Comparison of ENCODE assay signal across 1 cellular context in the genomic region with DNA sequence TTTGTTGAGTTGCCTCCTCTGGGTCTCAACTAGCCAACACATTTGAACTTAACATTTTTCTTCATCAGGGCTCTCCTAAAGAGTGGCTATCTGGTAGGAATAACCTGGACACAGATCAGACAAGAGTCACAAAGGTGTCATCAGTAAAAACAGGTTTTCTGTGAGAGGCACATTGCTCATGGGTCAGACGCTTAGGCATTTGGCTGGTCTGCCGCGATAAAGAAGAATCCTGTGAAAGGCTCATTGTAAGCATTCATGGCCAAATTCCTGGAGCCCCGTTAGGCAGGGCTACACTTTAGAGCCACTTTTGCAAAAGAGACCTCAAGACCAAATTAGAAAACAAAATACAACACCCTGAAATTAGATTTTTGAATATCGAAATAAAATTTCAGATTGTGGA.
TF ChIP-seq lines count a peak whose summit lies in the region.

No MANE protein-coding gene starts in this region.

TF ChIP-seq in WTC11, 78 proteins besides CTCF, POLR2A, EP300 and RAD21 (continued from another document):
- TF ChIP-seq, protein P1, sequence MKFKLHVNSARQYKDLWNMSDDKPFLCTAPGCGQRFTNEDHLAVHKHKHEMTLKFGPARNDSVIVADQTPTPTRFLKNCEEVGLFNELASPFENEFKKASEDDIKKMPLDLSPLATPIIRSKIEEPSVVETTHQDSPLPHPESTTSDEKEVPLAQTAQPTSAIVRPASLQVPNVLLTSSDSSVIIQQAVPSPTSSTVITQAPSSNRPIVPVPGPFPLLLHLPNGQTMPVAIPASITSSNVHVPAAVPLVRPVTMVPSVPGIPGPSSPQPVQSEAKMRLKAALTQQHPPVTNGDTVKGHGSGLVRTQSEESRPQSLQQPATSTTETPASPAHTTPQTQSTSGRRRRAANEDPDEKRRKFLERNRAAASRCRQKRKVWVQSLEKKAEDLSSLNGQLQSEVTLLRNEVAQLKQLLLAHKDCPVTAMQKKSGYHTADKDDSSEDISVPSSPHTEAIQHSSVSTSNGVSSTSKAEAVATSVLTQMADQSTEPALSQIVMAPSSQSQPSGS (CRISPR knock-in tag; IDR thresholded peaks at IDR 0.05; ENCODE audit: borderline replicate concordance, low read depth): no peak
- TF ChIP-seq, protein P2, sequence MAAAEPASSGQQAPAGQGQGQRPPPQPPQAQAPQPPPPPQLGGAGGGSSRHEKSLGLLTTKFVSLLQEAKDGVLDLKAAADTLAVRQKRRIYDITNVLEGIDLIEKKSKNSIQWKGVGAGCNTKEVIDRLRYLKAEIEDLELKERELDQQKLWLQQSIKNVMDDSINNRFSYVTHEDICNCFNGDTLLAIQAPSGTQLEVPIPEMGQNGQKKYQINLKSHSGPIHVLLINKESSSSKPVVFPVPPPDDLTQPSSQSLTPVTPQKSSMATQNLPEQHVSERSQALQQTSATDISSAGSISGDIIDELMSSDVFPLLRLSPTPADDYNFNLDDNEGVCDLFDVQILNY (CRISPR knock-in tag; IDR thresholded peaks at IDR 0.05): no peak
- TF ChIP-seq, protein P3, sequence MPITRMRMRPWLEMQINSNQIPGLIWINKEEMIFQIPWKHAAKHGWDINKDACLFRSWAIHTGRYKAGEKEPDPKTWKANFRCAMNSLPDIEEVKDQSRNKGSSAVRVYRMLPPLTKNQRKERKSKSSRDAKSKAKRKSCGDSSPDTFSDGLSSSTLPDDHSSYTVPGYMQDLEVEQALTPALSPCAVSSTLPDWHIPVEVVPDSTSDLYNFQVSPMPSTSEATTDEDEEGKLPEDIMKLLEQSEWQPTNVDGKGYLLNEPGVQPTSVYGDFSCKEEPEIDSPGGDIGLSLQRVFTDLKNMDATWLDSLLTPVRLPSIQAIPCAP (CRISPR knock-in tag; IDR thresholded peaks at IDR 0.05): no peak
- TF ChIP-seq, protein P4, sequence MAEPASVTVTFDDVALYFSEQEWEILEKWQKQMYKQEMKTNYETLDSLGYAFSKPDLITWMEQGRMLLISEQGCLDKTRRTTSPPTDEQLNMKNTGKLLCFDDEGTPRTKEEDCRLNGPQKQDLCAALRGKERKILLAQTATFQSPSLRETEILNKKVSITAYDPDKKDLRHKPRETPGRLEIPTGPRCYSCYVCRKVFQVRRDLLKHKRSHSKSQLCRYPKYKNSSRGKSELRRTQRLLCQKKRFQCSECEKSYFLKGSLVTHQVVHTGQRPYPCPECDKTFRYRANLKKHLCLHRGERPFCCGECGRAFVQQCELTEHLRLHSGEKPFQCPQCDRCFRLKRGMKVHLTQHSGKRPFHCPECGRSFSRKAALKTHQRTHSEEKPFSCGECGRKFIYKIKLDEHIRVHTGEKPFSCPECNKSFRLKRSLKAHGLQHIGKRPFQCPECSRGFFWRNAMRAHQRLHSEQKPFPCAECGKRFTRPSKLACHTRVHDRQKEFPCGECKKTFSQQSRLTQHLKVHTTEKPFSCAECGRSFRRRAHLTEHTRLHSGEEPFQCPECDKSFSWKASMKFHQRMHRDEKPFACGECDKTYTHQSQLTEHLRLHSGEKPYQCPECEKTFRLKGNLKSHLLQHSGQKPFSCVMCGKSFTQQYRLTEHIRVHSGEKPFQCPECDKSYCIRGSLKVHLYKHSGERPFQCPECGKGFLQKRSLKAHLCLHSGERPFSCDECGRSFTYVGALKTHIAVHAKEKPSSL (CRISPR knock-in tag; conservative IDR thresholded peaks at IDR 0.05): no peak
- TF ChIP-seq PRRX2 (CRISPR knock-in tag; IDR thresholded peaks at IDR 0.05) (no peak), TEAD1 (CRISPR knock-in tag; IDR thresholded peaks at IDR 0.05) (no peak), RORB (CRISPR knock-in tag; IDR thresholded peaks at IDR 0.05) (no peak), CREB1 (CRISPR knock-in tag; IDR thresholded peaks at IDR 0.05) (no peak), ZNF396 (CRISPR knock-in tag; IDR thresholded peaks at IDR 0.05; ENCODE audit: borderline replicate concordance) (no peak), GTF2I (CRISPR knock-in tag; conservative IDR thresholded peaks at IDR 0.05) (no peak), GRHL2 (CRISPR knock-in tag; IDR thresholded peaks at IDR 0.05; ENCODE audit: insufficient replicate concordance, severe bottlenecking) (no peak), TEAD4 (CRISPR knock-in tag; IDR thresholded peaks at IDR 0.05) (no peak)
- TF ChIP-seq, protein P5, sequence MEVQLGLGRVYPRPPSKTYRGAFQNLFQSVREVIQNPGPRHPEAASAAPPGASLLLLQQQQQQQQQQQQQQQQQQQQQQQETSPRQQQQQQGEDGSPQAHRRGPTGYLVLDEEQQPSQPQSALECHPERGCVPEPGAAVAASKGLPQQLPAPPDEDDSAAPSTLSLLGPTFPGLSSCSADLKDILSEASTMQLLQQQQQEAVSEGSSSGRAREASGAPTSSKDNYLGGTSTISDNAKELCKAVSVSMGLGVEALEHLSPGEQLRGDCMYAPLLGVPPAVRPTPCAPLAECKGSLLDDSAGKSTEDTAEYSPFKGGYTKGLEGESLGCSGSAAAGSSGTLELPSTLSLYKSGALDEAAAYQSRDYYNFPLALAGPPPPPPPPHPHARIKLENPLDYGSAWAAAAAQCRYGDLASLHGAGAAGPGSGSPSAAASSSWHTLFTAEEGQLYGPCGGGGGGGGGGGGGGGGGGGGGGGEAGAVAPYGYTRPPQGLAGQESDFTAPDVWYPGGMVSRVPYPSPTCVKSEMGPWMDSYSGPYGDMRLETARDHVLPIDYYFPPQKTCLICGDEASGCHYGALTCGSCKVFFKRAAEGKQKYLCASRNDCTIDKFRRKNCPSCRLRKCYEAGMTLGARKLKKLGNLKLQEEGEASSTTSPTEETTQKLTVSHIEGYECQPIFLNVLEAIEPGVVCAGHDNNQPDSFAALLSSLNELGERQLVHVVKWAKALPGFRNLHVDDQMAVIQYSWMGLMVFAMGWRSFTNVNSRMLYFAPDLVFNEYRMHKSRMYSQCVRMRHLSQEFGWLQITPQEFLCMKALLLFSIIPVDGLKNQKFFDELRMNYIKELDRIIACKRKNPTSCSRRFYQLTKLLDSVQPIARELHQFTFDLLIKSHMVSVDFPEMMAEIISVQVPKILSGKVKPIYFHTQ (CRISPR knock-in tag; IDR thresholded peaks at IDR 0.05): no peak
- TF ChIP-seq, protein P6, sequence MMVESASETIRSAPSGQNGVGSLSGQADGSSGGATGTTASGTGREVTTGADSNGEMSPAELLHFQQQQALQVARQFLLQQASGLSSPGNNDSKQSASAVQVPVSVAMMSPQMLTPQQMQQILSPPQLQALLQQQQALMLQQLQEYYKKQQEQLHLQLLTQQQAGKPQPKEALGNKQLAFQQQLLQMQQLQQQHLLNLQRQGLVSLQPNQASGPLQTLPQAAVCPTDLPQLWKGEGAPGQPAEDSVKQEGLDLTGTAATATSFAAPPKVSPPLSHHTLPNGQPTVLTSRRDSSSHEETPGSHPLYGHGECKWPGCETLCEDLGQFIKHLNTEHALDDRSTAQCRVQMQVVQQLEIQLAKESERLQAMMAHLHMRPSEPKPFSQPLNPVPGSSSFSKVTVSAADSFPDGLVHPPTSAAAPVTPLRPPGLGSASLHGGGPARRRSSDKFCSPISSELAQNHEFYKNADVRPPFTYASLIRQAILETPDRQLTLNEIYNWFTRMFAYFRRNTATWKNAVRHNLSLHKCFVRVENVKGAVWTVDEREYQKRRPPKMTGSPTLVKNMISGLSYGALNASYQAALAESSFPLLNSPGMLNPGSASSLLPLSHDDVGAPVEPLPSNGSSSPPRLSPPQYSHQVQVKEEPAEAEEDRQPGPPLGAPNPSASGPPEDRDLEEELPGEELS (CRISPR knock-in tag; IDR thresholded peaks at IDR 0.05): no peak
